ENCODE assay signal across 1 cellular context in the genomic region with DNA sequence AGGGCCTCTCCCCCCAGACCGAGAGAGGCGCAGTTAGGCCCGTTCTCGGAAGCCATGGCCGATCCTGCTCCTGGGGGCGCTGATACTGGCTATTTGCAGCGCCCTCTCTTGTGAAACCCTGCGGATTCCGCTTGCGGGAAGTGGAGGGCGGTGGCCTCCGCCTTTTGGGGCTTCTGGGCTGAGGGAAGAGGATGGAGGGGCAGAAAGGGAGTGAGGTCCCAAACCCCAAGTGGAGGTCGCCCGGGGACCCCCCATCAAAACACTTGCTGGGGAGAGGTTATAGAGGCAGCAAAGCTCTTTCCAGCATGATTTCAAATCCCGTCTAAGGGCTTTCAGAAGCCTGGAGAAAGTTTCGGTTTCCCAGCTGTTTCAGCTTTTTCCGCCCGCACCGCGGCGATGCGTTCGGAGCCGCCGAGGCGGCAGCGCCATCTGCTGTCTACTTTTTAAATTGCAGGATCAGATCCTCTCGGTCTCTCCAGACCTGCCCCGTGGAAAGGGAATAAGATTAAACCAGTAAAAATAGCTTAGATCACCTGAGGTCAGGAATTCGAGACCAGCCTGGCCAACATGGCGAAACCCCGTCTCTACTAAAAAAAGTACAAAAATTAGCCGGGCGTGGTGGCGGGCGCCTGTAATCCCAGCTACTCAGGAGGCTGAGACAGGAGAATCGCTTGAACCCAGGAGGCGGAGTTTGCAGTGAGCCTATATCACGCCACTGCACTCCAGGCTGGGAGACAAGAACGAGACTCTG.
TF ChIP-seq lines count a peak whose summit lies in the region.

No MANE protein-coding gene starts in this region.

TF ChIP-seq in WTC11, 78 proteins besides CTCF, POLR2A, EP300 and RAD21 (continued from another document):
- TF ChIP-seq, protein P1, sequence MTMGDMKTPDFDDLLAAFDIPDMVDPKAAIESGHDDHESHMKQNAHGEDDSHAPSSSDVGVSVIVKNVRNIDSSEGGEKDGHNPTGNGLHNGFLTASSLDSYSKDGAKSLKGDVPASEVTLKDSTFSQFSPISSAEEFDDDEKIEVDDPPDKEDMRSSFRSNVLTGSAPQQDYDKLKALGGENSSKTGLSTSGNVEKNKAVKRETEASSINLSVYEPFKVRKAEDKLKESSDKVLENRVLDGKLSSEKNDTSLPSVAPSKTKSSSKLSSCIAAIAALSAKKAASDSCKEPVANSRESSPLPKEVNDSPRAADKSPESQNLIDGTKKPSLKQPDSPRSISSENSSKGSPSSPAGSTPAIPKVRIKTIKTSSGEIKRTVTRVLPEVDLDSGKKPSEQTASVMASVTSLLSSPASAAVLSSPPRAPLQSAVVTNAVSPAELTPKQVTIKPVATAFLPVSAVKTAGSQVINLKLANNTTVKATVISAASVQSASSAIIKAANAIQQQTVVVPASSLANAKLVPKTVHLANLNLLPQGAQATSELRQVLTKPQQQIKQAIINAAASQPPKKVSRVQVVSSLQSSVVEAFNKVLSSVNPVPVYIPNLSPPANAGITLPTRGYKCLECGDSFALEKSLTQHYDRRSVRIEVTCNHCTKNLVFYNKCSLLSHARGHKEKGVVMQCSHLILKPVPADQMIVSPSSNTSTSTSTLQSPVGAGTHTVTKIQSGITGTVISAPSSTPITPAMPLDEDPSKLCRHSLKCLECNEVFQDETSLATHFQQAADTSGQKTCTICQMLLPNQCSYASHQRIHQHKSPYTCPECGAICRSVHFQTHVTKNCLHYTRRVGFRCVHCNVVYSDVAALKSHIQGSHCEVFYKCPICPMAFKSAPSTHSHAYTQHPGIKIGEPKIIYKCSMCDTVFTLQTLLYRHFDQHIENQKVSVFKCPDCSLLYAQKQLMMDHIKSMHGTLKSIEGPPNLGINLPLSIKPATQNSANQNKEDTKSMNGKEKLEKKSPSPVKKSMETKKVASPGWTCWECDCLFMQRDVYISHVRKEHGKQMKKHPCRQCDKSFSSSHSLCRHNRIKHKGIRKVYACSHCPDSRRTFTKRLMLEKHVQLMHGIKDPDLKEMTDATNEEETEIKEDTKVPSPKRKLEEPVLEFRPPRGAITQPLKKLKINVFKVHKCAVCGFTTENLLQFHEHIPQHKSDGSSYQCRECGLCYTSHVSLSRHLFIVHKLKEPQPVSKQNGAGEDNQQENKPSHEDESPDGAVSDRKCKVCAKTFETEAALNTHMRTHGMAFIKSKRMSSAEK (CRISPR knock-in tag; IDR thresholded peaks at IDR 0.05; ENCODE audit: borderline replicate concordance), result no peak
- TF ChIP-seq, protein P2, sequence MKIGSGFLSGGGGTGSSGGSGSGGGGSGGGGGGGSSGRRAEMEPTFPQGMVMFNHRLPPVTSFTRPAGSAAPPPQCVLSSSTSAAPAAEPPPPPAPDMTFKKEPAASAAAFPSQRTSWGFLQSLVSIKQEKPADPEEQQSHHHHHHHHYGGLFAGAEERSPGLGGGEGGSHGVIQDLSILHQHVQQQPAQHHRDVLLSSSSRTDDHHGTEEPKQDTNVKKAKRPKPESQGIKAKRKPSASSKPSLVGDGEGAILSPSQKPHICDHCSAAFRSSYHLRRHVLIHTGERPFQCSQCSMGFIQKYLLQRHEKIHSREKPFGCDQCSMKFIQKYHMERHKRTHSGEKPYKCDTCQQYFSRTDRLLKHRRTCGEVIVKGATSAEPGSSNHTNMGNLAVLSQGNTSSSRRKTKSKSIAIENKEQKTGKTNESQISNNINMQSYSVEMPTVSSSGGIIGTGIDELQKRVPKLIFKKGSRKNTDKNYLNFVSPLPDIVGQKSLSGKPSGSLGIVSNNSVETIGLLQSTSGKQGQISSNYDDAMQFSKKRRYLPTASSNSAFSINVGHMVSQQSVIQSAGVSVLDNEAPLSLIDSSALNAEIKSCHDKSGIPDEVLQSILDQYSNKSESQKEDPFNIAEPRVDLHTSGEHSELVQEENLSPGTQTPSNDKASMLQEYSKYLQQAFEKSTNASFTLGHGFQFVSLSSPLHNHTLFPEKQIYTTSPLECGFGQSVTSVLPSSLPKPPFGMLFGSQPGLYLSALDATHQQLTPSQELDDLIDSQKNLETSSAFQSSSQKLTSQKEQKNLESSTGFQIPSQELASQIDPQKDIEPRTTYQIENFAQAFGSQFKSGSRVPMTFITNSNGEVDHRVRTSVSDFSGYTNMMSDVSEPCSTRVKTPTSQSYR (CRISPR knock-in tag; IDR thresholded peaks at IDR 0.05), result no peak
- TF ChIP-seq, protein P3, sequence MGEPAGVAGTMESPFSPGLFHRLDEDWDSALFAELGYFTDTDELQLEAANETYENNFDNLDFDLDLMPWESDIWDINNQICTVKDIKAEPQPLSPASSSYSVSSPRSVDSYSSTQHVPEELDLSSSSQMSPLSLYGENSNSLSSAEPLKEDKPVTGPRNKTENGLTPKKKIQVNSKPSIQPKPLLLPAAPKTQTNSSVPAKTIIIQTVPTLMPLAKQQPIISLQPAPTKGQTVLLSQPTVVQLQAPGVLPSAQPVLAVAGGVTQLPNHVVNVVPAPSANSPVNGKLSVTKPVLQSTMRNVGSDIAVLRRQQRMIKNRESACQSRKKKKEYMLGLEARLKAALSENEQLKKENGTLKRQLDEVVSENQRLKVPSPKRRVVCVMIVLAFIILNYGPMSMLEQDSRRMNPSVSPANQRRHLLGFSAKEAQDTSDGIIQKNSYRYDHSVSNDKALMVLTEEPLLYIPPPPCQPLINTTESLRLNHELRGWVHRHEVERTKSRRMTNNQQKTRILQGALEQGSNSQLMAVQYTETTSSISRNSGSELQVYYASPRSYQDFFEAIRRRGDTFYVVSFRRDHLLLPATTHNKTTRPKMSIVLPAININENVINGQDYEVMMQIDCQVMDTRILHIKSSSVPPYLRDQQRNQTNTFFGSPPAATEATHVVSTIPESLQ (CRISPR knock-in tag; IDR thresholded peaks at IDR 0.05), result no peak
- no peak for TF ChIP-seq NR3C1 (CRISPR knock-in tag; conservative IDR thresholded peaks at IDR 0.05; ENCODE audit: low read depth)
- TF ChIP-seq GTF2I (CRISPR knock-in tag; conservative IDR thresholded peaks at IDR 0.05), result peak; percentile 43; the same call in 1 of the 2 replicates
- TF ChIP-seq ZNF263 (CRISPR knock-in tag; IDR thresholded peaks at IDR 0.05; ENCODE audit: low read depth), result no peak
